In the genomic region with DNA sequence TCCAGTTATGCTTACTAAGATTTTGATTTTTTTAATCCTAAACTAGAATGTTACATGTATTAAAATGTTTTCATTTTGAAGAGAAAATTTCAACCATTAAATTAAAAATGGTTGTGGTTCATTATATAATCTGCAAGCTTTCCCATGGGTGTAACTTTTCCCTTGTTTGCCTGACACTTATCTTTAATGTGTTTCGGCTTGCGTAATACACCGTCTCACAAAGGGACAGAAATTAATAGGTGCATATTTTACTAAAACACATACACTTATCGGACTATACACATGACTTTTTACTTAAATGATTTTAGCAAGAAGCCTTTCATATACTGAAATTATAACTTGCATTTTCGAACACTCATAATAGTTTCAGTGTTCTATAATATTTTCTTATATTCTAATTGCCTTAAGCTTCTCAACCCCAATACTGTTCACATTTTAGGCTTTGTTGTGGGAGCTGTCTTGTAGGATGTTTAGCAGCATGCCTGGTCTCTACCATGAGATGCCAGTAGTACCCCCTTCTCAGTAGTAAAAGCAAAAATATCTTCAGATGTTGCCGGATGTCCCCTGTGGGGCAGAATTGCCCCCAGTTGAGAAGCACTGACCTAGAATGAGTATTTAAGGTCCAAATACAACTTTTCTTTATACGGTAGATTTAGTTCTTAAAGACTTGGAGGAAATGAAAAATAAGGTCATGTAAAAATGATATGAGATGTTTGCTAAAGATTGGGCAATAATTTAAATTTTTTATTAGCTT, we compare ENCODE assay signal across 1 cellular context.
A peak's percentile ranks its signal among the peaks of the same experiment; 100 is the strongest.
TF ChIP-seq lines count a peak whose summit lies in the region.

No MANE protein-coding gene starts in this region.

TF ChIP-seq in HEK293, 187 proteins besides CTCF, POLR2A, EP300 and RAD21 (continued from another document):
- TF ChIP-seq, protein P1, sequence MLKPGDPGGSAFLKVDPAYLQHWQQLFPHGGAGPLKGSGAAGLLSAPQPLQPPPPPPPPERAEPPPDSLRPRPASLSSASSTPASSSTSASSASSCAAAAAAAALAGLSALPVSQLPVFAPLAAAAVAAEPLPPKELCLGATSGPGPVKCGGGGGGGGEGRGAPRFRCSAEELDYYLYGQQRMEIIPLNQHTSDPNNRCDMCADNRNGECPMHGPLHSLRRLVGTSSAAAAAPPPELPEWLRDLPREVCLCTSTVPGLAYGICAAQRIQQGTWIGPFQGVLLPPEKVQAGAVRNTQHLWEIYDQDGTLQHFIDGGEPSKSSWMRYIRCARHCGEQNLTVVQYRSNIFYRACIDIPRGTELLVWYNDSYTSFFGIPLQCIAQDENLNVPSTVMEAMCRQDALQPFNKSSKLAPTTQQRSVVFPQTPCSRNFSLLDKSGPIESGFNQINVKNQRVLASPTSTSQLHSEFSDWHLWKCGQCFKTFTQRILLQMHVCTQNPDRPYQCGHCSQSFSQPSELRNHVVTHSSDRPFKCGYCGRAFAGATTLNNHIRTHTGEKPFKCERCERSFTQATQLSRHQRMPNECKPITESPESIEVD (tag by site-specific recombination; IDR thresholded peaks at IDR 0.05) = peak; percentile 86
- TF ChIP-seq ZNF473 (tag by site-specific recombination; IDR thresholded peaks at IDR 0.05) = no peak
- no peak for TF ChIP-seq ZNF433 (tag by site-specific recombination; IDR thresholded peaks at IDR 0.05; ENCODE audit: low read depth)
- no peak for TF ChIP-seq KLF17 (tag by site-specific recombination; IDR thresholded peaks at IDR 0.05)
- TF ChIP-seq PRDM1 (tag by site-specific recombination; IDR thresholded peaks at IDR 0.05) = peak; percentile 61; the same call in 1 of the 2 replicates
- no peak for TF ChIP-seq REST (tag by site-specific recombination; IDR thresholded peaks at IDR 0.05)
- TF ChIP-seq SP7 (tag by site-specific recombination; IDR thresholded peaks at IDR 0.05) = peak; percentile 56
- TF ChIP-seq BCL11B (tag by site-specific recombination; IDR thresholded peaks at IDR 0.05; ENCODE audit: low read depth) = no peak
- no peak for TF ChIP-seq ZNF791 (tag by site-specific recombination; IDR thresholded peaks at IDR 0.05)
- TF ChIP-seq ZSCAN4 (tag by site-specific recombination; IDR thresholded peaks at IDR 0.05) = no peak
- TF ChIP-seq TCF7L2 (IDR thresholded peaks at IDR 0.05; ENCODE audit: borderline replicate concordance, low read depth, low read length) = no peak; the same call in 1 of the 2 replicates
TF ChIP-seq in HEK293: peak in this region for 4.
